Comparison of ENCODE assay signal across 12 cellular contexts in genomic region chr20:20690676-20691476, GRCh38. TPM values are rescaled to one million over a fixed set of nuclear protein-coding genes. Genes with fewer than 3 reads are reported as not detected.
DNase-seq lines count a peak whose midpoint lies in the region; ATAC-seq and TF ChIP-seq lines count a peak whose summit lies in the region.
"Had no signal": no experiment of that assay in that cellular context is flagged by ENCODE, and none has a peak within 500 bp of the region (broad histone marks: within the 10 kb centered on the region; RNA-seq: fewer than 3 reads in every experiment).

No MANE protein-coding gene starts in this region.

- no peak overlapping the region for H3K4me3 ChIP-seq in trophoblast cell (ENCODE audit: low read depth, low read length)
- H3K4me3 ChIP-seq in BE2C (ENCODE audit: low read depth, low read length), result no peak overlapping the region

- H2AFZ ChIP-seq in trophoblast cell (ENCODE audit: insufficient read depth, low read length, poor library complexity), result no peak overlapping the region

- no peak overlapping the region for H3K9ac ChIP-seq in trophoblast cell (ENCODE audit: low read length)

- H4K12ac ChIP-seq in trophoblast cell (ENCODE audit: low read depth, low read length), result no peak overlapping the region

- no peak overlapping the region for H2AK5ac ChIP-seq in trophoblast cell (ENCODE audit: low read length)

- no peaks in the 10 kb centered on the region for H3K79me1 ChIP-seq in trophoblast cell (ENCODE audit: low read length)

- H3K36me3 ChIP-seq in trophoblast cell (ENCODE audit: control insufficient read depth in 1 of 2, insufficient read depth in 2 of 2, low read length in 2 of 2) (no peaks in the 10 kb centered on the region), BE2C (no peaks in the 10 kb centered on the region)

- H3K27ac ChIP-seq in trophoblast cell (ENCODE audit: low read depth, low read length), result no peak overlapping the region

- H3K4ac ChIP-seq in trophoblast cell (ENCODE audit: low read depth, low read length), result no peak overlapping the region

- H2BK12ac ChIP-seq in trophoblast cell (ENCODE audit: low read length), result no peak overlapping the region

- DNase-seq in germinal center (ENCODE audit: low spot score), result peak; percentile 21
- DNase-seq in trophoblast cell, result no peak
- DNase-seq in NCI-H526 (lab: John Stamatoyannopoulos, UW), result no peak
- no peak for DNase-seq in HCEC 1CT
- DNase-seq in BE2C, result no peak
- DNase-seq: activated gamma-delta T cell treated with Interleukin-2 at 50 U/mL for 16 hours, Calu3, endodermal cell, T-cell had no signal

- ATAC-seq in GM18519 (IDR thresholded peaks at IDR 0.05; ENCODE audit: low FRiP score, unreplicated experiment) (peak; percentile 70), GM21723 (IDR thresholded peaks at IDR 0.05; ENCODE audit: unreplicated experiment) (peak; percentile 78), HG03460 (IDR thresholded peaks at IDR 0.05; ENCODE audit: unreplicated experiment) (peak; percentile 72)
- ATAC-seq: T-cell had no signal

- H4K91ac ChIP-seq in trophoblast cell (ENCODE audit: low read depth, low read length), result no peak overlapping the region

- no peak overlapping the region for H2BK120ac ChIP-seq in trophoblast cell (ENCODE audit: insufficient read depth, low read length, poor library complexity)

- no peak for TF ChIP-seq CTCF in BE2C (IDR thresholded peaks at IDR 0.05; ENCODE audit: low read depth, low read length)

- H3K14ac ChIP-seq in trophoblast cell (ENCODE audit: low read length), result no peak overlapping the region

- WGBS in trophoblast cell (ENCODE audit: extremely low coverage, insufficient coverage, insufficient read length), result 100% methylated on average over 4 of the region's 8 CpGs

- H3K9me3 ChIP-seq in trophoblast cell (ENCODE audit: insufficient read depth, low read depth, low read length) (no peaks in the 10 kb centered on the region), BE2C (no peaks in the 10 kb centered on the region)

- H3K23ac ChIP-seq in trophoblast cell (ENCODE audit: low read length), result no peak overlapping the region

- H3K4me1 ChIP-seq in trophoblast cell (ENCODE audit: control insufficient read depth in 1 of 2, insufficient read depth in 2 of 2, low read length in 2 of 2), result no peaks in the 10 kb centered on the region
- no peaks in the 10 kb centered on the region for H3K4me1 ChIP-seq in BE2C

- no peaks in the 10 kb centered on the region for H3K27me3 ChIP-seq in trophoblast cell (ENCODE audit: insufficient read depth, low read length)
- no peaks in the 10 kb centered on the region for H3K27me3 ChIP-seq in BE2C

- no peaks in the 10 kb centered on the region for H3K79me2 ChIP-seq in trophoblast cell (ENCODE audit: control insufficient read depth, insufficient read depth, low read length, poor library complexity)

- no peak overlapping the region for H3K18ac ChIP-seq in trophoblast cell (ENCODE audit: low read length)

- no peak overlapping the region for H4K8ac ChIP-seq in trophoblast cell (ENCODE audit: low read depth, low read length)

- no peak overlapping the region for H2BK5ac ChIP-seq in trophoblast cell (ENCODE audit: low read depth, low read length, poor library complexity)

- no peak overlapping the region for H3K4me2 ChIP-seq in trophoblast cell (ENCODE audit: low read length)

RNA-seq across cellular contexts. Expression of gene RALGAPA2, which starts 21.6 kb away (rescaled TPM):
- polyA plus RNA-seq in trophoblast cell (2013), result 7.4 and 7.8 TPM in 2 replicates
- polyA plus RNA-seq in BE2C (2012; ENCODE audit: insufficient read depth, insufficient read length, low read depth), result 1.5 TPM
